In genomic region chr18:44521673-44522032, GRCh38 we compare ENCODE assay signal across 23 cellular contexts.
"Had no signal": no experiment of that assay in that cellular context is flagged by ENCODE, and none has a peak within 500 bp of the region (broad histone marks: within the 10 kb centered on the region; RNA-seq: fewer than 3 reads in every experiment).

No MANE protein-coding gene starts in this region.

- H3K4me1 Mint-ChIP-seq: activated naive CD4-positive, alpha-beta T cell treated with anti-CD3 and anti-CD28 coated beads, Interleukin-2, amount 50 U/mL, for 24 hours had no signal

- ATAC-seq: mucosa of descending colon, natural killer cell, T-cell had no signal

- H3K79me2 ChIP-seq: hepatocyte had no signal

- H3K27me3 ChIP-seq: brain microvascular endothelial cell, hepatocyte, neutrophil, tibial nerve, uterus had no signal

- H3K9me3 ChIP-seq: left ventricle myocardium inferior, mucosa of descending colon, neutrophil, tibial nerve, uterus had no signal

- H3K36me3 Mint-ChIP-seq: activated naive CD4-positive, alpha-beta T cell treated with anti-CD3 and anti-CD28 coated beads, Interleukin-2, amount 50 U/mL, for 24 hours; memory B cell; natural killer cell; T-cell had no signal

- H3K4me3 Mint-ChIP-seq: activated naive CD4-positive, alpha-beta T cell treated with anti-CD3 and anti-CD28 coated beads, Interleukin-2, amount 50 U/mL, for 24 hours; dendritic cell treated with granulocyte-macrophage colony-stimulating factor and Interleukin-4, amounts not matched to agents 40 ng/mL and 50 ng/mL, for 4 days; memory B cell; natural killer cell; T-cell had no signal

- H3K4me2 ChIP-seq: hepatocyte had no signal

- H3K4me1 ChIP-seq: left ventricle myocardium inferior, tibial nerve, uterus had no signal

- H3K27me3 Mint-ChIP-seq: activated naive CD4-positive, alpha-beta T cell treated with anti-CD3 and anti-CD28 coated beads, Interleukin-2, amount 50 U/mL, for 24 hours; dendritic cell treated with granulocyte-macrophage colony-stimulating factor and Interleukin-4, amounts not matched to agents 40 ng/mL and 50 ng/mL, for 4 days; memory B cell; T-cell had no signal

- H3K4me3 ChIP-seq: hepatocyte, left ventricle myocardium inferior, mucosa of descending colon, tibial nerve, uterus had no signal

- H3K27ac Mint-ChIP-seq: activated naive CD4-positive, alpha-beta T cell treated with anti-CD3 and anti-CD28 coated beads, Interleukin-2, amount 50 U/mL, for 24 hours; dendritic cell treated with granulocyte-macrophage colony-stimulating factor and Interleukin-4, amounts not matched to agents 40 ng/mL and 50 ng/mL, for 4 days; memory B cell; natural killer cell; T-cell had no signal

- H3K27ac ChIP-seq: brain microvascular endothelial cell, hepatocyte, left ventricle myocardium inferior, neutrophil, tibial nerve, uterus had no signal

- DNase-seq: activated CD4-positive, alpha-beta T cell treated with anti-CD3 and anti-CD28 coated beads, Interleukin-2, amount 50 U/mL, for 48 hours; activated CD4-positive, CD25-positive, alpha-beta regulatory T cell treated with anti-CD3 and anti-CD28 coated beads, Interleukin-2, amount 50 U/mL, for 72 hours; activated effector memory CD4-positive, alpha-beta T cell treated with Interleukin-2 at 50 U/mL for 16 hours; brain microvascular endothelial cell; cerebellar nuclear complex; effector memory CD4-positive, alpha-beta T cell; islet precursor cell; left ventricle myocardium inferior; mucosa of descending colon; natural killer cell; stimulated activated CD4-positive, alpha-beta T cell treated with anti-CD3 and anti-CD28 coated beads, Interleukin-15, amount 100 ng/mL, for 24 hours; stimulated activated CD4-positive, alpha-beta T cell treated with anti-CD3 and anti-CD28 coated beads, Interleukin-4, amount 100 ng/mL, for 4 hours; stimulated activated CD8-positive, alpha-beta memory T cell treated with anti-CD3 and anti-CD28 coated beads, Interleukin-4, amount 100 ng/mL, for 48 hours; stimulated activated naive CD4-positive, alpha-beta T cell treated with Interleukin-2 at 50 U/mL for 16 hours; substantia nigra; T-cell; uterus had no signal

- H2AFZ ChIP-seq: hepatocyte had no signal

- H3K9me3 Mint-ChIP-seq: activated naive CD4-positive, alpha-beta T cell treated with anti-CD3 and anti-CD28 coated beads, Interleukin-2, amount 50 U/mL, for 24 hours; dendritic cell treated with granulocyte-macrophage colony-stimulating factor and Interleukin-4, amounts not matched to agents 40 ng/mL and 50 ng/mL, for 4 days; memory B cell; natural killer cell; T-cell had no signal

- H3K36me3 ChIP-seq: brain microvascular endothelial cell, left ventricle myocardium inferior, neutrophil, tibial nerve, uterus had no signal
